ENCODE assay signal across 9 cellular contexts in the genomic region with DNA sequence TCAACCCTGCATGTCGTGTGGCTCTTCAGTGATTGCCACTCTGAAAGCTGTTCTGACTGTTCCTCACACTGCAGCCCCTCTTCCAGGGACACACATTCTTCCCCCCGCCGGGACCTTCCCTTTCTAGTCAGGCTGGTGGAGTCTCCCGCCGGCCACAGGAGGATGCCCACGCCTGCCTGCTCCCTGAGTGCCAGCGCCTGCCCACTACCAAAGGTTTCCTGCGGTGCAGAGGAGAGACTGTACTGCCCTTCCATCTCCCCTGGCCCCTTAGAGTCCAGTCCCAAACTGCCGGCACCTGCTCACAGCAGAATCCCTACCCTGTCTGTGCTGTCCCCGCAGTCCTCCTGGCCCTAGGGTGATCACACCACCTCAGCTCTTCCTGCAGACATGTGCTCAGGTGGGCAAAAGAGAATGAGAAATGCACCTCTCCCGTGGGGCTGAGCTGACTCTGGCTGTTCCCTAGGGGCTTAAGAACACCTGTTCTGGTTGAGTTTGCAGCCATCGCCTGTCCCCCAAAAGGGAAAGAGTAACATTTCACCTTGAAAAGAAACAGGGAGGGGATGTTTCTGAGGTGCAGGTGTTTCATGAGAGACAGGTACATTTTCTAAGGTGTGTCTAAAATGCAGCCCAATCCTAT. TPM values are rescaled to one million over a fixed set of nuclear protein-coding genes. Genes with fewer than 3 reads are reported as not detected.
A peak's percentile ranks its signal among the peaks of the same experiment; 100 is the strongest.
DNase-seq lines count a peak whose midpoint lies in the region; ATAC-seq and TF ChIP-seq lines count a peak whose summit lies in the region.
"Had no signal": no experiment of that assay in that cellular context is flagged by ENCODE, and none has a peak within 500 bp of the region (broad histone marks: within the 10 kb centered on the region; RNA-seq: fewer than 3 reads in every experiment).

No MANE protein-coding gene starts in this region.

- DNase-seq in A673 (ENCODE audit: low spot score) (no peak), chondrocyte (ENCODE audit: low spot score) (peak; percentile 64), ACHN (no peak), NCI-H774 (lab: John Stamatoyannopoulos, UW) (no peak), NCI-H524 (lab: John Stamatoyannopoulos, UW) (no peak)
- no peak for DNase-seq in naive thymus-derived CD8-positive, alpha-beta T cell
- DNase-seq: aorta had no signal

- POLR2A ChIA-PET in A673 (lab: Charles Lee; ENCODE audit: low non-redundant PET) = no interaction called here
- POLR2A ChIA-PET in HEK293 (lab: Yijun Ruan, JAX) = no interaction called here
- POLR2A ChIA-PET in naive thymus-derived CD8-positive, alpha-beta T cell (lab: Charles Lee) = no interaction called here

- peak overlapping the region; percentile 49 for H3K27ac Mint-ChIP-seq in chondrocyte (ENCODE audit: unreplicated experiment)
- no peak overlapping the region for H3K27ac Mint-ChIP-seq in naive thymus-derived CD8-positive, alpha-beta T cell

- H3K4me1 Mint-ChIP-seq in chondrocyte (ENCODE audit: low read depth) = peaks cover 24% of the 10 kb centered on the region
- H3K4me1 Mint-ChIP-seq in naive thymus-derived CD8-positive, alpha-beta T cell = peaks cover 6 to 21% (median 19%) of the 10 kb centered on the region in 4 donors

- in situ Hi-C loops in ACHN (cut with HindIII; ENCODE audit: low pct_ligation_motif_present, low pct_unique_long_range_greater_than_20kb, low sequenced_read_pairs) = no loop called here

- H3K27ac ChIP-seq in A673 (ENCODE audit: low read depth, low read length, poor library complexity, severe bottlenecking) (no peak overlapping the region), HEK293 (ENCODE audit: extremely low read depth, low read depth, low read length) (no peak overlapping the region)

- H3K4me3 ChIP-seq in A673 (ENCODE audit: low read depth, low read length, poor library complexity, severe bottlenecking) (peak overlapping the region; percentile 65), HEK293 (ENCODE audit: low read depth, low read length) (no peak overlapping the region)

- H3K9me3 ChIP-seq in A673 (ENCODE audit: low read depth, low read length, poor library complexity, severe bottlenecking) (no peaks in the 10 kb centered on the region), HEK293 (ENCODE audit: control insufficient read depth, insufficient read depth, low read depth, low read length) (no peaks in the 10 kb centered on the region)

- ATAC-seq in naive thymus-derived CD8-positive, alpha-beta T cell = no peak
- no peak for ATAC-seq in GM19351 (IDR thresholded peaks at IDR 0.05; ENCODE audit: unreplicated experiment)

- H3K27me3 ChIP-seq in A673 (replicated peaks; ENCODE audit: insufficient read depth, low read depth, low read length, poor library complexity) = no peaks in the 10 kb centered on the region

- peaks cover 2% of the 10 kb centered on the region for H3K27me3 Mint-ChIP-seq in chondrocyte (ENCODE audit: low read depth)
- H3K27me3 Mint-ChIP-seq in naive thymus-derived CD8-positive, alpha-beta T cell = peaks cover 20 to 57% (median 43%) of the 10 kb centered on the region in 5 donors

- CTCF ChIA-PET in A673 (lab: Charles Lee) (no interaction called here), HEK293 (lab: Yijun Ruan, JAX) (interaction anchor here (0.8 to 1.1 kb wide), 2 partner anchors 9 to 11 kb away, joined by 3 to 11 read pairs; no protein-coding TSS in a partner anchor)

- peak overlapping the region; percentile 70 for H3K4me3 Mint-ChIP-seq in chondrocyte (ENCODE audit: unreplicated experiment)
- peak overlapping the region; percentile 63 to 86 (median 82) for H3K4me3 Mint-ChIP-seq in naive thymus-derived CD8-positive, alpha-beta T cell

- H3K36me3 Mint-ChIP-seq in chondrocyte (ENCODE audit: low read depth) = no peaks in the 10 kb centered on the region
- no peaks in the 10 kb centered on the region for H3K36me3 Mint-ChIP-seq in naive thymus-derived CD8-positive, alpha-beta T cell

- H3K36me3 ChIP-seq in A673 (ENCODE audit: insufficient read depth, low read length, poor library complexity, severe bottlenecking) = no peaks in the 10 kb centered on the region
- H3K36me3 ChIP-seq in HEK293 (ENCODE audit: control insufficient read depth in 2 of 2, insufficient read depth in 1 of 2, low read length in 2 of 2) = no peaks in the 10 kb centered on the region

- intact Hi-C loops in A673 (cut with micrococcal nuclease; ENCODE audit: unreplicated experiment) = no loop called here

- no TSS peak for BruUV-seq in A673 (replicated peaks; lab: Mats Ljungman, UMichigan)

- TF ChIP-seq CTCF in A673 (conservative IDR thresholded peaks at IDR 0.05; ENCODE audit: low read depth, low read length) (no peak), HEK293 (tag by site-specific recombination; IDR thresholded peaks at IDR 0.05) (no peak), chondrocyte (IDR thresholded peaks at IDR 0.05) (no peak)

- H3K9me3 Mint-ChIP-seq in chondrocyte (ENCODE audit: low read depth) = no peaks in the 10 kb centered on the region
- no peaks in the 10 kb centered on the region for H3K9me3 Mint-ChIP-seq in naive thymus-derived CD8-positive, alpha-beta T cell

- H3K4me1 ChIP-seq in A673 (ENCODE audit: insufficient read depth, low read length, poor library complexity, severe bottlenecking) (peaks cover 18% of the 10 kb centered on the region), HEK293 (ENCODE audit: control insufficient read depth, insufficient read depth, low read length) (peaks cover 8% of the 10 kb centered on the region)

TF ChIP-seq in HEK293, 187 proteins besides CTCF, POLR2A, EP300 and RAD21:
- peak; percentile 64; the same call in 1 of the 2 replicates for TF ChIP-seq ZNF10 (tag by site-specific recombination; IDR thresholded peaks at IDR 0.05)
- TF ChIP-seq, protein P1, sequence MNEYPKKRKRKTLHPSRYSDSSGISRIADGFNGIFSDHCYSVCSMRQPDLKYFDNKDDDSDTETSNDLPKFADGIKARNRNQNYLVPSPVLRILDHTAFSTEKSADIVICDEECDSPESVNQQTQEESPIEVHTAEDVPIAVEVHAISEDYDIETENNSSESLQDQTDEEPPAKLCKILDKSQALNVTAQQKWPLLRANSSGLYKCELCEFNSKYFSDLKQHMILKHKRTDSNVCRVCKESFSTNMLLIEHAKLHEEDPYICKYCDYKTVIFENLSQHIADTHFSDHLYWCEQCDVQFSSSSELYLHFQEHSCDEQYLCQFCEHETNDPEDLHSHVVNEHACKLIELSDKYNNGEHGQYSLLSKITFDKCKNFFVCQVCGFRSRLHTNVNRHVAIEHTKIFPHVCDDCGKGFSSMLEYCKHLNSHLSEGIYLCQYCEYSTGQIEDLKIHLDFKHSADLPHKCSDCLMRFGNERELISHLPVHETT (tag by site-specific recombination; IDR thresholded peaks at IDR 0.05) = no peak
- TF ChIP-seq ZNF341 (tag by site-specific recombination; IDR thresholded peaks at IDR 0.05; ENCODE audit: low read depth) = peak; percentile 36; the same call in 1 of the 2 replicates
- TF ChIP-seq ZNF600 (tag by site-specific recombination; IDR thresholded peaks at IDR 0.05) = peak; percentile 36; the same call in 1 of the 2 replicates
TF ChIP-seq in HEK293: peak in this region for 3.

RNA-seq across cellular contexts. Expression of gene PODXL, which starts 1.4 kb away (rescaled TPM):
- total RNA-seq in A673 (2021) (22.1 and 22.6 TPM in 2 replicates), chondrocyte (11.9 to 14.5 TPM (median 14.0 TPM) in 3 replicates)
- total RNA-seq in naive thymus-derived CD8-positive, alpha-beta T cell = under 1 TPM; 0.27 to 0.57 TPM
- under 1 TPM; 0.08 to 0.10 (median 0.09) TPM for polyA plus RNA-seq in naive thymus-derived CD8-positive, alpha-beta T cell
